1 cellular context compared by ENCODE assay signal in the genomic region with DNA sequence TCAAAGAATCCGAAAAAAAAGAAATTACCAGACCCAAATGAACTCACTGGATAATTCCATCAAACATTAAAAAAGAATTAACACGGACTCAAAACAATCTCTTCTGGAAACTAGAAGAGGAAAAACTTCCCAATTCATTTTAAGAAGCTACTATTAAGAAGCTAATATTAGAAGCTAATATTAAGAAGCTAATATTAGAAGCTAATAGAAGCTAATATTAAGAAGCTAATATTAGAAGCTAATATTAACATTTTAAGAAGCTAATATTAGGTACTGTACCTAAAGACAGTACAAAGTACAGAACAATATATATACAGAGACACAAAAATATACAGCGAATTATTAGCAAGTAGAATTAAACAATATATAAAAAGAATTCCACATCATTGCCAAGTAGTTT.
TF ChIP-seq lines count a peak whose summit lies in the region.

No MANE protein-coding gene starts in this region.

TF ChIP-seq in K562, 482 proteins besides CTCF, POLR2A, EP300 and RAD21 (continued from another document):
- TF ChIP-seq, protein P1, sequence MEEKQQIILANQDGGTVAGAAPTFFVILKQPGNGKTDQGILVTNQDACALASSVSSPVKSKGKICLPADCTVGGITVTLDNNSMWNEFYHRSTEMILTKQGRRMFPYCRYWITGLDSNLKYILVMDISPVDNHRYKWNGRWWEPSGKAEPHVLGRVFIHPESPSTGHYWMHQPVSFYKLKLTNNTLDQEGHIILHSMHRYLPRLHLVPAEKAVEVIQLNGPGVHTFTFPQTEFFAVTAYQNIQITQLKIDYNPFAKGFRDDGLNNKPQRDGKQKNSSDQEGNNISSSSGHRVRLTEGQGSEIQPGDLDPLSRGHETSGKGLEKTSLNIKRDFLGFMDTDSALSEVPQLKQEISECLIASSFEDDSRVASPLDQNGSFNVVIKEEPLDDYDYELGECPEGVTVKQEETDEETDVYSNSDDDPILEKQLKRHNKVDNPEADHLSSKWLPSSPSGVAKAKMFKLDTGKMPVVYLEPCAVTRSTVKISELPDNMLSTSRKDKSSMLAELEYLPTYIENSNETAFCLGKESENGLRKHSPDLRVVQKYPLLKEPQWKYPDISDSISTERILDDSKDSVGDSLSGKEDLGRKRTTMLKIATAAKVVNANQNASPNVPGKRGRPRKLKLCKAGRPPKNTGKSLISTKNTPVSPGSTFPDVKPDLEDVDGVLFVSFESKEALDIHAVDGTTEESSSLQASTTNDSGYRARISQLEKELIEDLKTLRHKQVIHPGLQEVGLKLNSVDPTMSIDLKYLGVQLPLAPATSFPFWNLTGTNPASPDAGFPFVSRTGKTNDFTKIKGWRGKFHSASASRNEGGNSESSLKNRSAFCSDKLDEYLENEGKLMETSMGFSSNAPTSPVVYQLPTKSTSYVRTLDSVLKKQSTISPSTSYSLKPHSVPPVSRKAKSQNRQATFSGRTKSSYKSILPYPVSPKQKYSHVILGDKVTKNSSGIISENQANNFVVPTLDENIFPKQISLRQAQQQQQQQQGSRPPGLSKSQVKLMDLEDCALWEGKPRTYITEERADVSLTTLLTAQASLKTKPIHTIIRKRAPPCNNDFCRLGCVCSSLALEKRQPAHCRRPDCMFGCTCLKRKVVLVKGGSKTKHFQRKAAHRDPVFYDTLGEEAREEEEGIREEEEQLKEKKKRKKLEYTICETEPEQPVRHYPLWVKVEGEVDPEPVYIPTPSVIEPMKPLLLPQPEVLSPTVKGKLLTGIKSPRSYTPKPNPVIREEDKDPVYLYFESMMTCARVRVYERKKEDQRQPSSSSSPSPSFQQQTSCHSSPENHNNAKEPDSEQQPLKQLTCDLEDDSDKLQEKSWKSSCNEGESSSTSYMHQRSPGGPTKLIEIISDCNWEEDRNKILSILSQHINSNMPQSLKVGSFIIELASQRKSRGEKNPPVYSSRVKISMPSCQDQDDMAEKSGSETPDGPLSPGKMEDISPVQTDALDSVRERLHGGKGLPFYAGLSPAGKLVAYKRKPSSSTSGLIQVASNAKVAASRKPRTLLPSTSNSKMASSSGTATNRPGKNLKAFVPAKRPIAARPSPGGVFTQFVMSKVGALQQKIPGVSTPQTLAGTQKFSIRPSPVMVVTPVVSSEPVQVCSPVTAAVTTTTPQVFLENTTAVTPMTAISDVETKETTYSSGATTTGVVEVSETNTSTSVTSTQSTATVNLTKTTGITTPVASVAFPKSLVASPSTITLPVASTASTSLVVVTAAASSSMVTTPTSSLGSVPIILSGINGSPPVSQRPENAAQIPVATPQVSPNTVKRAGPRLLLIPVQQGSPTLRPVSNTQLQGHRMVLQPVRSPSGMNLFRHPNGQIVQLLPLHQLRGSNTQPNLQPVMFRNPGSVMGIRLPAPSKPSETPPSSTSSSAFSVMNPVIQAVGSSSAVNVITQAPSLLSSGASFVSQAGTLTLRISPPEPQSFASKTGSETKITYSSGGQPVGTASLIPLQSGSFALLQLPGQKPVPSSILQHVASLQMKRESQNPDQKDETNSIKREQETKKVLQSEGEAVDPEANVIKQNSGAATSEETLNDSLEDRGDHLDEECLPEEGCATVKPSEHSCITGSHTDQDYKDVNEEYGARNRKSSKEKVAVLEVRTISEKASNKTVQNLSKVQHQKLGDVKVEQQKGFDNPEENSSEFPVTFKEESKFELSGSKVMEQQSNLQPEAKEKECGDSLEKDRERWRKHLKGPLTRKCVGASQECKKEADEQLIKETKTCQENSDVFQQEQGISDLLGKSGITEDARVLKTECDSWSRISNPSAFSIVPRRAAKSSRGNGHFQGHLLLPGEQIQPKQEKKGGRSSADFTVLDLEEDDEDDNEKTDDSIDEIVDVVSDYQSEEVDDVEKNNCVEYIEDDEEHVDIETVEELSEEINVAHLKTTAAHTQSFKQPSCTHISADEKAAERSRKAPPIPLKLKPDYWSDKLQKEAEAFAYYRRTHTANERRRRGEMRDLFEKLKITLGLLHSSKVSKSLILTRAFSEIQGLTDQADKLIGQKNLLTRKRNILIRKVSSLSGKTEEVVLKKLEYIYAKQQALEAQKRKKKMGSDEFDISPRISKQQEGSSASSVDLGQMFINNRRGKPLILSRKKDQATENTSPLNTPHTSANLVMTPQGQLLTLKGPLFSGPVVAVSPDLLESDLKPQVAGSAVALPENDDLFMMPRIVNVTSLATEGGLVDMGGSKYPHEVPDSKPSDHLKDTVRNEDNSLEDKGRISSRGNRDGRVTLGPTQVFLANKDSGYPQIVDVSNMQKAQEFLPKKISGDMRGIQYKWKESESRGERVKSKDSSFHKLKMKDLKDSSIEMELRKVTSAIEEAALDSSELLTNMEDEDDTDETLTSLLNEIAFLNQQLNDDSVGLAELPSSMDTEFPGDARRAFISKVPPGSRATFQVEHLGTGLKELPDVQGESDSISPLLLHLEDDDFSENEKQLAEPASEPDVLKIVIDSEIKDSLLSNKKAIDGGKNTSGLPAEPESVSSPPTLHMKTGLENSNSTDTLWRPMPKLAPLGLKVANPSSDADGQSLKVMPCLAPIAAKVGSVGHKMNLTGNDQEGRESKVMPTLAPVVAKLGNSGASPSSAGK (IDR thresholded peaks at IDR 0.05): no peak
- TF ChIP-seq, protein P2, sequence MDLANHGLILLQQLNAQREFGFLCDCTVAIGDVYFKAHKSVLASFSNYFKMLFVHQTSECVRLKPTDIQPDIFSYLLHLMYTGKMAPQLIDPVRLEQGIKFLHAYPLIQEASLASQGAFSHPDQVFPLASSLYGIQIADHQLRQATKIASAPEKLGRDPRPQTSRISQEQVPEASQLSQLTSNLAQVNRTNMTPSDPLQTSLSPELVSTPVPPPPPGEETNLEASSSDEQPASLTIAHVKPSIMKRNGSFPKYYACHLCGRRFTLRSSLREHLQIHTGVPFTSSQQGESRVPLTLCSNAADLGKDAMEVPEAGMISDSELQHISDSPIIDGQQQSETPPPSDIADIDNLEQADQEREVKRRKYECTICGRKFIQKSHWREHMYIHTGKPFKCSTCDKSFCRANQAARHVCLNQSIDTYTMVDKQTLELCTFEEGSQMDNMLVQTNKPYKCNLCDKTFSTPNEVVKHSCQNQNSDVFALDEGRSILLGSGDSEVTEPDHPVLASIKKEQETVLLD (IDR thresholded peaks at IDR 0.05): 0 out of 2 replicates have a peak, but pooled peaks have one; percentile 53
- TF ChIP-seq NCOR1 (IDR thresholded peaks at IDR 0.05) (no peak), MAZ (CRISPR knock-in tag; conservative IDR thresholded peaks at IDR 0.05 in 1 of 2, IDR thresholded peaks at IDR 0.05 in 1 of 2) (no peak), ZNF431 (CRISPR knock-in tag; IDR thresholded peaks at IDR 0.05) (peak; percentile 77; the same call in 1 of the 2 replicates), ARID1B (IDR thresholded peaks at IDR 0.05) (no peak), E2F3 (CRISPR knock-in tag; IDR thresholded peaks at IDR 0.05) (no peak), CBX8 (IDR thresholded peaks at IDR 0.05; ENCODE audit: borderline replicate concordance, extremely low read depth, low read depth, low read length, poor library complexity, severe bottlenecking) (no peak), ZNF217 (CRISPR knock-in tag; IDR thresholded peaks at IDR 0.05) (peak; percentile 95), TARDBP (IDR thresholded peaks at IDR 0.05) (no peak), CREB1 (IDR thresholded peaks at IDR 0.05) (no peak), CREB1 (CRISPR knock-in tag; IDR thresholded peaks at IDR 0.05) (no peak), MTA1 (IDR thresholded peaks at IDR 0.05; ENCODE audit: borderline replicate concordance) (peak; percentile 60; the same call in 1 of the 2 replicates), NFXL1 (CRISPR knock-in tag; IDR thresholded peaks at IDR 0.05) (no peak)
- TF ChIP-seq, protein P3, sequence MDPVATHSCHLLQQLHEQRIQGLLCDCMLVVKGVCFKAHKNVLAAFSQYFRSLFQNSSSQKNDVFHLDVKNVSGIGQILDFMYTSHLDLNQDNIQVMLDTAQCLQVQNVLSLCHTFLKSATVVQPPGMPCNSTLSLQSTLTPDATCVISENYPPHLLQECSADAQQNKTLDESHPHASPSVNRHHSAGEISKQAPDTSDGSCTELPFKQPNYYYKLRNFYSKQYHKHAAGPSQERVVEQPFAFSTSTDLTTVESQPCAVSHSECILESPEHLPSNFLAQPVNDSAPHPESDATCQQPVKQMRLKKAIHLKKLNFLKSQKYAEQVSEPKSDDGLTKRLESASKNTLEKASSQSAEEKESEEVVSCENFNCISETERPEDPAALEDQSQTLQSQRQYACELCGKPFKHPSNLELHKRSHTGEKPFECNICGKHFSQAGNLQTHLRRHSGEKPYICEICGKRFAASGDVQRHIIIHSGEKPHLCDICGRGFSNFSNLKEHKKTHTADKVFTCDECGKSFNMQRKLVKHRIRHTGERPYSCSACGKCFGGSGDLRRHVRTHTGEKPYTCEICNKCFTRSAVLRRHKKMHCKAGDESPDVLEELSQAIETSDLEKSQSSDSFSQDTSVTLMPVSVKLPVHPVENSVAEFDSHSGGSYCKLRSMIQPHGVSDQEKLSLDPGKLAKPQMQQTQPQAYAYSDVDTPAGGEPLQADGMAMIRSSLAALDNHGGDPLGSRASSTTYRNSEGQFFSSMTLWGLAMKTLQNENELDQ (CRISPR knock-in tag; IDR thresholded peaks at IDR 0.05; ENCODE audit: borderline replicate concordance): peak; percentile 70; the same call in 1 of the 2 replicates
- TF ChIP-seq, protein P4, sequence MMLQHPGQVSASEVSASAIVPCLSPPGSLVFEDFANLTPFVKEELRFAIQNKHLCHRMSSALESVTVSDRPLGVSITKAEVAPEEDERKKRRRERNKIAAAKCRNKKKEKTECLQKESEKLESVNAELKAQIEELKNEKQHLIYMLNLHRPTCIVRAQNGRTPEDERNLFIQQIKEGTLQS (IDR thresholded peaks at IDR 0.05): no peak
- TF ChIP-seq, protein P4 (CRISPR knock-in tag; conservative IDR thresholded peaks at IDR 0.05): peak; percentile 94
